ENCODE assay signal across 1 cellular context in genomic region chr2:201440182-201440581, GRCh38.
TF ChIP-seq lines count a peak whose summit lies in the region.

No MANE protein-coding gene starts in this region.

TF ChIP-seq in K562, 482 proteins besides CTCF, POLR2A, EP300 and RAD21 (continued from another document):
- TF ChIP-seq MYNN (IDR thresholded peaks at IDR 0.05) = 0 out of 2 replicates have a peak, but pooled peaks have one; percentile 27
- TF ChIP-seq MYNN (CRISPR knock-in tag; IDR thresholded peaks at IDR 0.05) = no peak
- no peak for TF ChIP-seq CCAR2 (IDR thresholded peaks at IDR 0.05; ENCODE audit: low read depth, low read length)
- TF ChIP-seq DIDO1 (tag; IDR thresholded peaks at IDR 0.05; ENCODE audit: low read depth) = no peak
- TF ChIP-seq, protein P1, sequence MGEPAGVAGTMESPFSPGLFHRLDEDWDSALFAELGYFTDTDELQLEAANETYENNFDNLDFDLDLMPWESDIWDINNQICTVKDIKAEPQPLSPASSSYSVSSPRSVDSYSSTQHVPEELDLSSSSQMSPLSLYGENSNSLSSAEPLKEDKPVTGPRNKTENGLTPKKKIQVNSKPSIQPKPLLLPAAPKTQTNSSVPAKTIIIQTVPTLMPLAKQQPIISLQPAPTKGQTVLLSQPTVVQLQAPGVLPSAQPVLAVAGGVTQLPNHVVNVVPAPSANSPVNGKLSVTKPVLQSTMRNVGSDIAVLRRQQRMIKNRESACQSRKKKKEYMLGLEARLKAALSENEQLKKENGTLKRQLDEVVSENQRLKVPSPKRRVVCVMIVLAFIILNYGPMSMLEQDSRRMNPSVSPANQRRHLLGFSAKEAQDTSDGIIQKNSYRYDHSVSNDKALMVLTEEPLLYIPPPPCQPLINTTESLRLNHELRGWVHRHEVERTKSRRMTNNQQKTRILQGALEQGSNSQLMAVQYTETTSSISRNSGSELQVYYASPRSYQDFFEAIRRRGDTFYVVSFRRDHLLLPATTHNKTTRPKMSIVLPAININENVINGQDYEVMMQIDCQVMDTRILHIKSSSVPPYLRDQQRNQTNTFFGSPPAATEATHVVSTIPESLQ (CRISPR knock-in tag; IDR thresholded peaks at IDR 0.05) = no peak
- TF ChIP-seq ATF2 (CRISPR knock-in tag; IDR thresholded peaks at IDR 0.05) = no peak
TF ChIP-seq in K562: peak in this region for 73.
